Comparison of ENCODE assay signal across 19 cellular contexts in genomic region chr17:36978810-36979584, GRCh38. TPM values are rescaled to one million over a fixed set of nuclear protein-coding genes. Genes with fewer than 3 reads are reported as not detected.
DNase-seq lines count a peak whose midpoint lies in the region; ATAC-seq and TF ChIP-seq lines count a peak whose summit lies in the region.
"Had no signal": no experiment of that assay in that cellular context is flagged by ENCODE, and none has a peak within 500 bp of the region (broad histone marks: within the 10 kb centered on the region; RNA-seq: fewer than 3 reads in every experiment).

No MANE protein-coding gene starts in this region.

- no peak overlapping the region for H3K4me2 ChIP-seq in neuronal stem cell (ENCODE audit: insufficient read depth, low read length, poor library complexity, severe bottlenecking)

- H3K23ac ChIP-seq in neuronal stem cell (ENCODE audit: low read depth, low read length, poor library complexity): no peak overlapping the region

- 100% methylated on average over 1 of the region's 11 CpGs for WGBS in neuronal stem cell (ENCODE audit: extremely low coverage in 2 of 2, insufficient read length in 2 of 2, insufficient replicate concordance in 1 of 2), 2 donors
- 62% methylated on average over 11 of the region's 11 CpGs for WGBS in prostate gland

- peak overlapping the region; percentile 74 for H3K27ac ChIP-seq in Panc1 (ENCODE audit: low read length)
- H3K27ac ChIP-seq in neuronal stem cell (replicated peaks; ENCODE audit: low read length): no peak overlapping the region
- H3K27ac ChIP-seq in prostate gland: no peak overlapping the region

- H4K91ac ChIP-seq in neuronal stem cell (ENCODE audit: low read depth, low read length, poor library complexity): no peak overlapping the region

- no peak overlapping the region for H3K4ac ChIP-seq in neuronal stem cell (ENCODE audit: low read length)

- in situ Hi-C loops in HAP-1 (cut with MboI; ENCODE audit: low sequenced_read_pairs): no loop called here
- in situ Hi-C loops in Panc1 (cut with HindIII; ENCODE audit: low pct_unique_long_range_greater_than_20kb, low sequenced_read_pairs): no loop called here

- H2AK5ac ChIP-seq in neuronal stem cell (ENCODE audit: low read depth, low read length): no peak overlapping the region

- no peaks in the 10 kb centered on the region for H3K27me3 ChIP-seq in HAP-1 (ENCODE audit: low read depth)
- no peaks in the 10 kb centered on the region for H3K27me3 ChIP-seq in Panc1 (ENCODE audit: control insufficient read depth, insufficient read depth, low read length)
- H3K27me3 ChIP-seq in neuronal stem cell (ENCODE audit: control insufficient read depth in 3 of 3, insufficient read depth in 3 of 3, low read depth in 1 of 3, low read length in 3 of 3): no peaks in the 10 kb centered on the region
- no peaks in the 10 kb centered on the region for H3K27me3 ChIP-seq in prostate gland (replicated peaks; ENCODE audit: insufficient read depth)
- H3K27me3 ChIP-seq: tibial nerve had no signal

- no peak overlapping the region for H2BK12ac ChIP-seq in neuronal stem cell (ENCODE audit: low read length)

- no TSS peak for BruUV-seq in Panc1 (replicated peaks; lab: Mats Ljungman, UMichigan)

- no peak overlapping the region for H3K18ac ChIP-seq in neuronal stem cell (ENCODE audit: low read length)

- POLR2A ChIA-PET in Panc1 (lab: Charles Lee): interaction anchor here (0.6 kb wide), 1 partner anchor 437 kb away, joined by 5 read pairs; no protein-coding TSS in a partner anchor

- TF ChIP-seq CTCF in Panc1 (IDR thresholded peaks at IDR 0.05) (no peak), prostate gland (IDR thresholded peaks at IDR 0.05) (no peak)

- no peak overlapping the region for H3K9ac ChIP-seq in neuronal stem cell (ENCODE audit: low read depth, low read length, poor library complexity)

- H2AFZ ChIP-seq in neuronal stem cell (ENCODE audit: low read length): no peak overlapping the region

- DNase-seq in HAP-1 (ENCODE audit: low spot score in 2 of 2): peak; percentile 38 to 84
- no peak for DNase-seq in Panc1 (ENCODE audit: low read depth, low spot score)
- peak; percentile 26 for DNase-seq in epidermal melanocyte (ENCODE audit: insufficient read length, low spot score)
- peak; percentile 9 for DNase-seq in neuronal stem cell (ENCODE audit: low spot score)
- no peak for DNase-seq in cardiac septum (ENCODE audit: low spot score)
- no peak for DNase-seq in prostate gland (ENCODE audit: low spot score)
- DNase-seq: activated CD4-positive, alpha-beta T cell treated with anti-CD3 and anti-CD28 coated beads for 48 hours; activated T-cell treated with anti-CD3 and anti-CD28 coated beads, Interleukin-2, amount 50 U/mL, for 24 hours; GF-D8; naive thymus-derived CD4-positive, alpha-beta T cell; NCI-H1092 treated with DMSO at 0.1 percent for 48 hours; OCI-M1; right cardiac atrium; stimulated activated CD4-positive, alpha-beta T cell treated with anti-CD3 and anti-CD28 coated beads, Interleukin-2, amount 100 ng/mL, for 48 hours had no signal

- peak; percentile 81 for ATAC-seq in Panc1
- no peak for ATAC-seq in HG02885 (IDR thresholded peaks at IDR 0.05; ENCODE audit: poor library complexity, unreplicated experiment)
- ATAC-seq: naive thymus-derived CD4-positive, alpha-beta T cell; right cardiac atrium had no signal

- H3K4me3 ChIP-seq in HAP-1: no peak overlapping the region
- peak overlapping the region in 1 of 2 experiments; percentile 21; a peak in 1 of 4 replicates for H3K4me3 ChIP-seq in Panc1 (ENCODE audit: low read depth in 2 of 2, low read length in 2 of 2)
- H3K4me3 ChIP-seq in neuronal stem cell (ENCODE audit: low read length in 2 of 2): no peak overlapping the region
- no peak overlapping the region for H3K4me3 ChIP-seq in prostate gland
- H3K4me3 ChIP-seq: tibial nerve had no signal

- H3K14ac ChIP-seq in neuronal stem cell (ENCODE audit: low read length): no peak overlapping the region

- no peaks in the 10 kb centered on the region for H3K36me3 ChIP-seq in HAP-1 (replicated peaks)
- H3K36me3 ChIP-seq in Panc1 (ENCODE audit: control insufficient read depth, insufficient read depth, low read length): no peaks in the 10 kb centered on the region; the same call in 1 of the 2 replicates
- H3K36me3 ChIP-seq in neuronal stem cell (replicated peaks in 1 of 2; ENCODE audit: control insufficient read depth in 2 of 2, insufficient read depth in 2 of 2, low read length in 2 of 2): peaks cover 2 to 7% of the 10 kb centered on the region in 2 donors
- H3K36me3 ChIP-seq in prostate gland: no peaks in the 10 kb centered on the region
- H3K36me3 ChIP-seq: tibial nerve had no signal

- H3K4me1 ChIP-seq in HAP-1 (peaks cover 57% of the 10 kb centered on the region), Panc1 (ENCODE audit: control insufficient read depth, insufficient read depth, low read length) (peaks cover 45% of the 10 kb centered on the region), neuronal stem cell (ENCODE audit: control insufficient read depth in 2 of 2, insufficient read depth in 1 of 2, low read depth in 1 of 2, low read length in 2 of 2) (no peaks in the 10 kb centered on the region), prostate gland (replicated peaks) (no peaks in the 10 kb centered on the region)

- CTCF ChIA-PET in Panc1 (lab: Charles Lee): no interaction called here

- H2BK5ac ChIP-seq in neuronal stem cell (ENCODE audit: low read length): no peak overlapping the region

- H3K9me3 ChIP-seq in HAP-1 (no peaks in the 10 kb centered on the region), Panc1 (ENCODE audit: control insufficient read depth, insufficient read depth, low read depth, low read length) (no peaks in the 10 kb centered on the region), neuronal stem cell (replicated peaks in 1 of 2; ENCODE audit: control insufficient read depth in 2 of 2, insufficient read depth in 1 of 2, low read depth in 1 of 2, low read length in 2 of 2) (no peaks in the 10 kb centered on the region), prostate gland (no peaks in the 10 kb centered on the region)
- H3K9me3 ChIP-seq: tibial nerve had no signal

- intact Hi-C loops in Panc1 (cut with micrococcal nuclease; ENCODE audit: unreplicated experiment) (no loop called here), cardiac septum (cut with DNase I) (no loop called here), prostate gland (cut with DNase I) (no loop called here)

- no peak overlapping the region for H2BK120ac ChIP-seq in neuronal stem cell (ENCODE audit: low read depth, low read length)

- H2BK15ac ChIP-seq in neuronal stem cell (ENCODE audit: low read length): no peak overlapping the region

- no peaks in the 10 kb centered on the region for H3K79me1 ChIP-seq in neuronal stem cell (ENCODE audit: low read depth, low read length)

- TF ChIP-seq POLR2A in prostate gland (IDR thresholded peaks at IDR 0.05): no peak

- H4K8ac ChIP-seq in neuronal stem cell (ENCODE audit: low read depth, low read length): no peak overlapping the region

RNA-seq across cellular contexts. Expression of gene AATF, which starts 30.2 kb away (rescaled TPM):
- total RNA-seq in Panc1 (2021; ENCODE audit: unreplicated experiment) (58.1 TPM), cardiac septum (32.7 TPM), prostate gland (10 to 100 TPM; 27.3 to 45.7 TPM)
- polyA plus RNA-seq in Panc1 (2012; ENCODE audit: insufficient read length): 63.6 TPM
- 58.6 TPM for polyA plus RNA-seq in neuronal stem cell (2013, experiment 1 of 2)
- polyA plus RNA-seq in neuronal stem cell (2013, experiment 2 of 2): 62.9 TPM

RNA-seq across cellular contexts. Expression of gene LHX1, which starts 41.7 kb away (rescaled TPM):
- total RNA-seq in Panc1 (2021; ENCODE audit: unreplicated experiment) (8.6 TPM), cardiac septum (not detected), prostate gland (not detected)
- 4.4 TPM for polyA plus RNA-seq in Panc1 (2012; ENCODE audit: insufficient read length)
- 0.04 TPM for polyA plus RNA-seq in neuronal stem cell (2013, experiment 1 of 2)
- polyA plus RNA-seq in neuronal stem cell (2013, experiment 2 of 2): 0.06 TPM
- total RNA-seq: chondrocyte, liver, right cardiac atrium, tibial nerve had no signal
- polyA plus RNA-seq: esophagus; liver; naive thymus-derived CD4-positive, alpha-beta T cell; right cardiac atrium had no signal

Comparison
In these comparisons a context has a peak if more than half of its experiments do, and no peak if none do; other contexts are left out.
1. DNase-seq: peak in HAP-1 (2 of 2), epidermal melanocyte (single experiment) and neuronal stem cell (single experiment); none in Panc1 (single experiment), cardiac septum (single experiment) and prostate gland (single experiment).